ENCODE assay signal across 2 cellular contexts in the genomic region with DNA sequence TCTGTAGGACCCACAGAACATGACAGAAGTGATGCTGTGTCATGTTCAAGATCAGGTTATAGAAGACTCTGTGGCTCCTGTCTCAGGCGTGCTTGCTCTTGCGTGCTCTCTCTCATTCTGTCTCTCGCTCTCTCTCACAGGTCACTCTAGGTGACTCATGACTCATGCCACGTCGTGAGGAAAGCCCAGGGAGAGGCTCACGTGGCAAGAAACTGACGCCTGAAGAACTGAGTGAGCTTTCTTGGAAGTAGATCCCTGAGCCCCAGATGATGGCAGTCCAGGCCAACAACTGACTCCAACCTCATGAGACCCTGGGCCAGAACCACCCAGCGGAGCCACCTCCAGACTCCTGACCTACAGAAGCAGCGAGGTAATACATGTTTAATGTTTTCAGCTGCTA.
TF ChIP-seq lines count a peak whose summit lies in the region.

No MANE protein-coding gene starts in this region.

TF ChIP-seq in IMR-90, 13 proteins besides CTCF, POLR2A, EP300 and RAD21:
- TF ChIP-seq MAZ (IDR thresholded peaks at IDR 0.05; ENCODE audit: borderline replicate concordance, low read depth, low read length), result no peak
- no peak for TF ChIP-seq MXI1 (IDR thresholded peaks at IDR 0.05; ENCODE audit: borderline replicate concordance, low read depth, low read length)
- TF ChIP-seq, protein P1, sequence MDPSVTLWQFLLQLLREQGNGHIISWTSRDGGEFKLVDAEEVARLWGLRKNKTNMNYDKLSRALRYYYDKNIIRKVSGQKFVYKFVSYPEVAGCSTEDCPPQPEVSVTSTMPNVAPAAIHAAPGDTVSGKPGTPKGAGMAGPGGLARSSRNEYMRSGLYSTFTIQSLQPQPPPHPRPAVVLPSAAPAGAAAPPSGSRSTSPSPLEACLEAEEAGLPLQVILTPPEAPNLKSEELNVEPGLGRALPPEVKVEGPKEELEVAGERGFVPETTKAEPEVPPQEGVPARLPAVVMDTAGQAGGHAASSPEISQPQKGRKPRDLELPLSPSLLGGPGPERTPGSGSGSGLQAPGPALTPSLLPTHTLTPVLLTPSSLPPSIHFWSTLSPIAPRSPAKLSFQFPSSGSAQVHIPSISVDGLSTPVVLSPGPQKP (IDR thresholded peaks at IDR 0.05; ENCODE audit: borderline replicate concordance, low read depth, low read length), result no peak
- no peak for TF ChIP-seq RCOR1 (IDR thresholded peaks at IDR 0.05; ENCODE audit: insufficient replicate concordance, low read length)
- no peak for TF ChIP-seq CHD1 (IDR thresholded peaks at IDR 0.05; ENCODE audit: low read depth, low read length)
- TF ChIP-seq USF2 (IDR thresholded peaks at IDR 0.05; ENCODE audit: low read depth, low read length), result peak; percentile 80
- TF ChIP-seq BHLHE40 (IDR thresholded peaks at IDR 0.05; ENCODE audit: low read depth, low read length), result peak; percentile 82
- TF ChIP-seq RFX5 (IDR thresholded peaks at IDR 0.05; ENCODE audit: low read depth, low read length), result no peak
- peak; percentile 85 for TF ChIP-seq FOS (IDR thresholded peaks at IDR 0.05; ENCODE audit: low read depth, low read length)
- TF ChIP-seq NFE2L2 (IDR thresholded peaks at IDR 0.05; ENCODE audit: low read depth, low read length), result no peak
- no peak for TF ChIP-seq CEBPB (IDR thresholded peaks at IDR 0.05; ENCODE audit: low read depth, low read length)
- TF ChIP-seq MAFK (IDR thresholded peaks at IDR 0.05; ENCODE audit: low read depth, low read length), result no peak
- TF ChIP-seq SMC3 (IDR thresholded peaks at IDR 0.05; ENCODE audit: low read depth, low read length), result peak; percentile 52

TF ChIP-seq in endothelial cell of umbilical vein, 7 proteins besides CTCF, POLR2A, EP300 and RAD21:
- TF ChIP-seq, protein P2, sequence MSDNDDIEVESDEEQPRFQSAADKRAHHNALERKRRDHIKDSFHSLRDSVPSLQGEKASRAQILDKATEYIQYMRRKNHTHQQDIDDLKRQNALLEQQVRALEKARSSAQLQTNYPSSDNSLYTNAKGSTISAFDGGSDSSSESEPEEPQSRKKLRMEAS (IDR thresholded peaks at IDR 0.05; ENCODE audit: insufficient read depth, insufficient read length), result no peak
- TF ChIP-seq EZH2 (IDR thresholded peaks at IDR 0.05; ENCODE audit: borderline replicate concordance, low read depth, low read length, severe bottlenecking) (no peak), MYC (IDR thresholded peaks at IDR 0.05; ENCODE audit: low read depth, low read length) (peak; percentile 25), GATA2 (IDR thresholded peaks at IDR 0.05; ENCODE audit: insufficient read depth, insufficient read length, low read depth, low read length) (no peak), POLR2AphosphoS5 (IDR thresholded peaks at IDR 0.05; ENCODE audit: insufficient read depth, low read depth, low read length) (peak; percentile 66), FOS (IDR thresholded peaks at IDR 0.05; ENCODE audit: borderline replicate concordance, insufficient read depth, low read length) (peak; percentile 63), JUN (IDR thresholded peaks at IDR 0.05; ENCODE audit: borderline replicate concordance, insufficient read depth, insufficient read length, low read depth) (peak; percentile 35)
